9 cellular contexts compared by ENCODE assay signal in genomic region chr21:45607021-45607921, GRCh38. TPM values are rescaled to one million over a fixed set of nuclear protein-coding genes. Genes with fewer than 3 reads are reported as not detected.
A peak's percentile ranks its signal among the peaks of the same experiment; 100 is the strongest.
DNase-seq lines count a peak whose midpoint lies in the region; ATAC-seq and TF ChIP-seq lines count a peak whose summit lies in the region.
"Had no signal": no experiment of that assay in that cellular context is flagged by ENCODE, and none has a peak within 500 bp of the region (broad histone marks: within the 10 kb centered on the region; RNA-seq: fewer than 3 reads in every experiment).

No MANE protein-coding gene starts in this region.

- H3K79me1 ChIP-seq in neuronal stem cell (ENCODE audit: low read depth, low read length): no peaks in the 10 kb centered on the region

- H4K8ac ChIP-seq in neuronal stem cell (ENCODE audit: low read depth, low read length): no peak overlapping the region

- H3K4me3 ChIP-seq in neuronal stem cell (ENCODE audit: low read length in 2 of 2) (no peak overlapping the region), WERI-Rb-1 (ENCODE audit: low read depth, low read length) (no peak overlapping the region)

- H2BK120ac ChIP-seq in neuronal stem cell (ENCODE audit: low read depth, low read length): no peak overlapping the region

- no peak overlapping the region for H2AK5ac ChIP-seq in neuronal stem cell (ENCODE audit: low read depth, low read length)

- H3K23ac ChIP-seq in neuronal stem cell (ENCODE audit: low read depth, low read length, poor library complexity): no peak overlapping the region

- peak overlapping the region; percentile 73 for H3K4me3 Mint-ChIP-seq in activated T-helper 1 cell treated with anti-CD3 and anti-CD28 coated beads, Interleukin-12 subunit alpha, Interleukin-12 subunit beta, Interleukin-2, Interleukin-4 antibody, amounts not matched to agents 30 ng/mL and 10 ng/mL and 1 ng/mL, durations not matched to agents 14 hours and 24 hours and 36 hours

- WGBS in neuronal stem cell (ENCODE audit: extremely low coverage in 2 of 2, insufficient read length in 2 of 2, insufficient replicate concordance in 1 of 2), 2 donors: no CpG with 5 or more reads among the region's 23 CpGs

- POLR2A ChIA-PET in RWPE1 (lab: Yijun Ruan, JAX; ENCODE audit: low non-redundant PET): no interaction called here

- ATAC-seq in left lobe of liver (no peak), HG02642 (IDR thresholded peaks at IDR 0.05; ENCODE audit: poor library complexity, unreplicated experiment) (no peak)

- H3K9me3 Mint-ChIP-seq in activated T-helper 1 cell treated with anti-CD3 and anti-CD28 coated beads, Interleukin-12 subunit alpha, Interleukin-12 subunit beta, Interleukin-2, Interleukin-4 antibody, amounts not matched to agents 30 ng/mL and 10 ng/mL and 1 ng/mL, durations not matched to agents 14 hours and 24 hours and 36 hours: peaks cover 17% of the 10 kb centered on the region

- H3K4me1 ChIP-seq in neuronal stem cell (ENCODE audit: control insufficient read depth in 2 of 2, insufficient read depth in 1 of 2, low read depth in 1 of 2, low read length in 2 of 2): no peaks in the 10 kb centered on the region

- no peak overlapping the region for H4K91ac ChIP-seq in neuronal stem cell (ENCODE audit: low read depth, low read length, poor library complexity)

- H3K18ac ChIP-seq in neuronal stem cell (ENCODE audit: low read length): no peak overlapping the region

- peaks cover 6% of the 10 kb centered on the region for H3K4me1 Mint-ChIP-seq in activated T-helper 1 cell treated with anti-CD3 and anti-CD28 coated beads, Interleukin-12 subunit alpha, Interleukin-12 subunit beta, Interleukin-2, Interleukin-4 antibody, amounts not matched to agents 30 ng/mL and 10 ng/mL and 1 ng/mL, durations not matched to agents 14 hours and 24 hours and 36 hours (ENCODE audit: low read depth)

- H3K27ac ChIP-seq in RWPE1 (no peak overlapping the region), neuronal stem cell (replicated peaks; ENCODE audit: low read length) (no peak overlapping the region), WERI-Rb-1 (no peak overlapping the region)

- TF ChIP-seq CTCF in RWPE1 (conservative IDR thresholded peaks at IDR 0.05; ENCODE audit: low read depth): no peak
- no peak for TF ChIP-seq CTCF in WERI-Rb-1 (IDR thresholded peaks at IDR 0.05; ENCODE audit: low read depth, low read length)

- H3K9ac ChIP-seq in neuronal stem cell (ENCODE audit: low read depth, low read length, poor library complexity): no peak overlapping the region

- no peak overlapping the region for H3K4me2 ChIP-seq in neuronal stem cell (ENCODE audit: insufficient read depth, low read length, poor library complexity, severe bottlenecking)

- CTCF ChIA-PET in RWPE1 (lab: Yijun Ruan, JAX): no interaction called here

- H2AFZ ChIP-seq in neuronal stem cell (ENCODE audit: low read length): no peak overlapping the region

- H3K14ac ChIP-seq in neuronal stem cell (ENCODE audit: low read length): no peak overlapping the region

- peaks cover 18% of the 10 kb centered on the region for H3K27me3 Mint-ChIP-seq in activated T-helper 1 cell treated with anti-CD3 and anti-CD28 coated beads, Interleukin-12 subunit alpha, Interleukin-12 subunit beta, Interleukin-2, Interleukin-4 antibody, amounts not matched to agents 30 ng/mL and 10 ng/mL and 1 ng/mL, durations not matched to agents 14 hours and 24 hours and 36 hours (ENCODE audit: insufficient read depth)

- no peaks in the 10 kb centered on the region for H3K27me3 ChIP-seq in neuronal stem cell (ENCODE audit: control insufficient read depth in 3 of 3, insufficient read depth in 3 of 3, low read depth in 1 of 3, low read length in 3 of 3)
- H3K27me3 ChIP-seq in WERI-Rb-1 (ENCODE audit: insufficient read depth, low read depth, severe bottlenecking): no peaks in the 10 kb centered on the region

- H3K36me3 ChIP-seq in neuronal stem cell (replicated peaks in 1 of 2; ENCODE audit: control insufficient read depth in 2 of 2, insufficient read depth in 2 of 2, low read length in 2 of 2) (no peaks in the 10 kb centered on the region), WERI-Rb-1 (no peaks in the 10 kb centered on the region)

- no peak overlapping the region for H2BK12ac ChIP-seq in neuronal stem cell (ENCODE audit: low read length)

- peak overlapping the region; percentile 91 for H3K27ac Mint-ChIP-seq in activated T-helper 1 cell treated with anti-CD3 and anti-CD28 coated beads, Interleukin-12 subunit alpha, Interleukin-12 subunit beta, Interleukin-2, Interleukin-4 antibody, amounts not matched to agents 30 ng/mL and 10 ng/mL and 1 ng/mL, durations not matched to agents 14 hours and 24 hours and 36 hours

- H3K9me3 ChIP-seq in neuronal stem cell (replicated peaks in 1 of 2; ENCODE audit: control insufficient read depth in 2 of 2, insufficient read depth in 1 of 2, low read depth in 1 of 2, low read length in 2 of 2) (peaks cover 0 to 2% of the 10 kb centered on the region in 2 donors), WERI-Rb-1 (ENCODE audit: severe bottlenecking) (peaks cover 4% of the 10 kb centered on the region)

- H3K36me3 Mint-ChIP-seq in activated T-helper 1 cell treated with anti-CD3 and anti-CD28 coated beads, Interleukin-12 subunit alpha, Interleukin-12 subunit beta, Interleukin-2, Interleukin-4 antibody, amounts not matched to agents 30 ng/mL and 10 ng/mL and 1 ng/mL, durations not matched to agents 14 hours and 24 hours and 36 hours (ENCODE audit: low read depth): peaks cover 8% of the 10 kb centered on the region

- DNase-seq in Ammon's horn (ENCODE audit: low spot score) (peak; percentile 41), RWPE1 (ENCODE audit: low spot score) (peak; percentile 24), left lobe of liver (ENCODE audit: low spot score) (peak; percentile 16), neuronal stem cell (ENCODE audit: low spot score) (no peak), D341Med (ENCODE audit: low spot score) (no peak), WERI-Rb-1 (no peak)
- no peak for DNase-seq in activated T-helper 1 cell treated with anti-CD3 and anti-CD28 coated beads, Interleukin-12 subunit alpha, Interleukin-12 subunit beta, Interleukin-2, Interleukin-4 antibody, amounts not matched to agents 30 ng/mL and 10 ng/mL and 1 ng/mL, durations not matched to agents 14 hours and 24 hours and 36 hours (ENCODE audit: low spot score)
- DNase-seq: cerebellar nuclear complex had no signal

- no peak overlapping the region for H2BK15ac ChIP-seq in neuronal stem cell (ENCODE audit: low read length)

- intact Hi-C loops in activated T-helper 1 cell treated with anti-CD3 and anti-CD28 coated beads, Interleukin-12 subunit alpha, Interleukin-12 subunit beta, Interleukin-2, Interleukin-4 antibody, amounts not matched to agents 30 ng/mL and 10 ng/mL and 1 ng/mL, durations not matched to agents 14 hours and 24 hours and 36 hours (cut with micrococcal nuclease): loop anchor here (2.0 kb wide), 1 partner anchor 14 kb away; no protein-coding TSS in a partner anchor

- no peak overlapping the region for H3K4ac ChIP-seq in neuronal stem cell (ENCODE audit: low read length)

- H2BK5ac ChIP-seq in neuronal stem cell (ENCODE audit: low read length): no peak overlapping the region

RNA-seq across cellular contexts. Expression of gene PCBP3, which starts 36.3 kb away (rescaled TPM):
- total RNA-seq in activated T-helper 1 cell treated with anti-CD3 and anti-CD28 coated beads, Interleukin-12 subunit alpha, Interleukin-12 subunit beta, Interleukin-2, Interleukin-4 antibody, amounts not matched to agents 30 ng/mL and 10 ng/mL and 1 ng/mL, durations not matched to agents 14 hours and 24 hours and 36 hours: 8.2 and 10.7 TPM in 2 replicates
- 0.83 TPM for total RNA-seq in left lobe of liver
- polyA plus RNA-seq in neuronal stem cell (2013, experiment 1 of 2): 6.9 TPM
- polyA plus RNA-seq in neuronal stem cell (2013, experiment 2 of 2): 6.2 TPM

Comparison
In these comparisons a context has a peak if more than half of its experiments do, and no peak if none do; other contexts are left out.
1. DNase-seq: peak in Ammon's horn (single experiment), RWPE1 (single experiment) and left lobe of liver (single experiment); none in activated T-helper 1 cell treated with anti-CD3 and anti-CD28 coated beads, Interleukin-12 subunit alpha, Interleukin-12 subunit beta, Interleukin-2, Interleukin-4 antibody, amounts not matched to agents 30 ng/mL and 10 ng/mL and 1 ng/mL, durations not matched to agents 14 hours and 24 hours and 36 hours (single experiment), neuronal stem cell (single experiment), D341Med (single experiment) and WERI-Rb-1 (single experiment).